In the genomic region with DNA sequence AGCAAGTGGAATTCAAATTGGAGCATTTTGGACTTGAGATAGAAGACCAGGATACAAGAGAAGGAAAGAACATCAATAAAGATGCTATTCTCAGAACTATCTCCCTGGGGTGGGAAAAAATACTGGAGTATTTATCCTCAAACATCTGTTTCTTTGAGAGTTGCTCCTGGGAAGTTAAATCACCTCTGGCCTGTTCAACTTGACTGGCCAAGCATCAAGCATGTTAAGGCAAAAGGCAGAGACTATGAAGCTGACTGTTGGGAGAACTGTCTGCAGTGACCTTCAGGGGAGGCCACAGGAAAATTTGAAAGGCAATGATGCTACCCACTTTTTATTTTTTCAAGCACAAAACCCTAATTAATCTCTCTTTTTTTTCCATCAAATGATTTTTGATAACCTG, we compare ENCODE assay signal across 25 cellular contexts.
"Had no signal": no experiment of that assay in that cellular context is flagged by ENCODE, and none has a peak within 500 bp of the region (broad histone marks: within the 10 kb centered on the region; RNA-seq: fewer than 3 reads in every experiment).

No MANE protein-coding gene starts in this region.

- H3K36me3 ChIP-seq: colonic mucosa, esophagus muscularis mucosa, gastroesophageal sphincter, heart right ventricle, neutrophil, pancreas, right lobe of liver, thoracic aorta, tibial nerve, upper lobe of left lung had no signal

- H3K4me1 ChIP-seq: colonic mucosa, esophagus muscularis mucosa, foreskin keratinocyte, gastroesophageal sphincter, heart right ventricle, pancreas, right lobe of liver, tibial nerve, upper lobe of left lung had no signal

- H3K27me3 ChIP-seq: colonic mucosa, esophagus muscularis mucosa, foreskin keratinocyte, gastroesophageal sphincter, neutrophil, pancreas, right lobe of liver, tibial nerve, upper lobe of left lung had no signal

- ATAC-seq: foreskin keratinocyte; gastroesophageal sphincter; heart right ventricle; left lobe of liver; mucosa of descending colon; natural killer cell treated with Interleukin-12 subunit alpha and Interleukin-12 subunit beta and Interleukin-15 and Interleukin-18, amount 100 ng/mL, for 72 hours; pancreas; right lobe of liver; stimulated activated naive B cell treated with anti-CD40 and anti-IgM and Interleukin-4, amounts not matched to agents 10 μg/mL and 1 μg/mL and 100 μg/mL, for 72 hours had no signal

- DNase-seq: colonic mucosa; effector CD8-positive, alpha-beta T cell; endodermal cell; foreskin keratinocyte; glutamatergic neuron; heart right ventricle; hippocampal formation; mucosa of descending colon; naive B cell; pancreas; right lobe of liver; small intestine; stimulated activated CD4-positive, alpha-beta T cell treated with anti-CD3 and anti-CD28 coated beads, Interleukin-15, amount 100 ng/mL, for 24 hours; stimulated activated CD4-positive, alpha-beta T cell treated with anti-CD3 and anti-CD28 coated beads, Interleukin-2, amount 100 ng/mL, for 48 hours; stimulated activated naive B cell treated with anti-CD40 and anti-IgM and Interleukin-4, amounts not matched to agents 10 μg/mL and 1 μg/mL and 100 μg/mL, for 72 hours; upper lobe of left lung had no signal

- H3K9me3 ChIP-seq: colonic mucosa, esophagus muscularis mucosa, gastroesophageal sphincter, heart right ventricle, mucosa of descending colon, neutrophil, pancreas, right lobe of liver, thoracic aorta, tibial nerve, upper lobe of left lung had no signal

- H3K4me3 ChIP-seq: colonic mucosa, esophagus muscularis mucosa, gastroesophageal sphincter, heart right ventricle, lung, mucosa of descending colon, pancreas, right lobe of liver, thoracic aorta, tibial nerve, upper lobe of left lung had no signal

- H3K27ac ChIP-seq: colonic mucosa, epithelial cell of prostate, esophagus muscularis mucosa, foreskin keratinocyte, gastroesophageal sphincter, heart right ventricle, neutrophil, pancreas, right lobe of liver, thoracic aorta, tibial nerve, upper lobe of left lung had no signal
